In the genomic region with DNA sequence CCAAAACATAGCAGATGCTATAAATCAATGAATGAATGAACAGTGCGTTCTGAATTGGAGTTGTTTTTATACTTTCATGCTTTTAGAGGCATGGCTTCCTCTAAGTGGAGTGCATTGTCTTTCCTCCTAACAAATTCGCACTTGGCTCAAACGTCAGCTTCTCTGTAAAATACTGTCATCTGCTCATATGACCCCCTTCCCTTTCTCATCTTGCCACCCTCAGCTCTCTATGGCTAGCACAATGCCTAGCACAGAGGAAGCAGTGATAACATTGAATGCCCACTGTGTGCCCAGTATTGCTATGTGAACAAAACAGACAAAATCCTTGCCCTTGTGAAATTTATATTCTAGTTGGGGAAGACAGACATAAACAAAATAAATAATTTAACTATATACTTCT, we compare ENCODE assay signal across 18 cellular contexts.
"Had no signal": no experiment of that assay in that cellular context is flagged by ENCODE, and none has a peak within 500 bp of the region (broad histone marks: within the 10 kb centered on the region; RNA-seq: fewer than 3 reads in every experiment).

No MANE protein-coding gene starts in this region.

- H3K27ac ChIP-seq: colonic mucosa, gastrocnemius medialis, vagina had no signal

- ATAC-seq: esophagus mucosa; gastrocnemius medialis; left lobe of liver; stimulated activated effector memory CD8-positive, alpha-beta T cell treated with anti-CD3 and anti-CD28 coated beads, Interleukin-12 subunit alpha, Interleukin-12 subunit beta, amount 100 ng/mL, for 72 hours; stimulated activated naive CD8-positive, alpha-beta T cell treated with anti-CD3 and anti-CD28 coated beads, Interleukin-15, Interleukin-2, amounts not matched to agents 100 U/mL and 50 U/mL, for 24 hours had no signal

- H3K9me3 ChIP-seq: colonic mucosa, gastrocnemius medialis, tibial artery, upper lobe of left lung, vagina had no signal

- H3K36me3 ChIP-seq: colonic mucosa, gastrocnemius medialis, tibial artery, upper lobe of left lung, vagina had no signal

- H3K4me1 ChIP-seq: colonic mucosa, gastrocnemius medialis, vagina had no signal

- H3K4me2 ChIP-seq: smooth muscle cell had no signal

- H3K4me3 ChIP-seq: colonic mucosa, gastrocnemius medialis, lung, smooth muscle cell, tibial artery, upper lobe of left lung, vagina had no signal

- H3K27me3 ChIP-seq: colonic mucosa, gastrocnemius medialis, tibial artery, upper lobe of left lung, vagina had no signal

- DNase-seq: colonic mucosa; effector CD8-positive, alpha-beta T cell; gastrocnemius medialis; glutamatergic neuron; islet precursor cell; mesendoderm; naive B cell; posterior cingulate gyrus; stimulated activated CD4-positive, alpha-beta T cell treated with anti-CD3 and anti-CD28 coated beads, Interleukin-2, amount 100 ng/mL, for 48 hours; stimulated activated naive CD8-positive, alpha-beta T cell treated with anti-CD3 and anti-CD28 coated beads, Interleukin-15, Interleukin-2, amounts not matched to agents 100 U/mL and 50 U/mL, for 24 hours; upper lobe of left lung had no signal
